Comparison of ENCODE assay signal across 1 cellular context in genomic region chr21:38805282-38806152, GRCh38.
A peak's percentile ranks its signal among the peaks of the same experiment; 100 is the strongest.
TF ChIP-seq lines count a peak whose summit lies in the region.

ETS2 (plus strand) TSS chr21:38805929; CDS start chr21:38810035, 4,106 bp downstream.

TF ChIP-seq in HEK293, 187 proteins besides CTCF, POLR2A, EP300 and RAD21 (continued from another document and continues in another):
- TF ChIP-seq ZNF692 (tag by site-specific recombination; IDR thresholded peaks at IDR 0.05) (peak; percentile 91), ZBTB44 (tag by site-specific recombination; IDR thresholded peaks at IDR 0.05) (no peak), ZNF394 (tag by site-specific recombination; IDR thresholded peaks at IDR 0.05; ENCODE audit: borderline replicate concordance) (peak; percentile 99), ZNF138 (tag by site-specific recombination; IDR thresholded peaks at IDR 0.05; ENCODE audit: borderline replicate concordance) (no peak), ZNF626 (tag by site-specific recombination; IDR thresholded peaks at IDR 0.05) (no peak), ZNF133 (tag by site-specific recombination; IDR thresholded peaks at IDR 0.05) (no peak), ZFP37 (tag by site-specific recombination; IDR thresholded peaks at IDR 0.05) (peak; percentile 85; the same call in 1 of the 2 replicates), ZNF830 (tag by site-specific recombination; IDR thresholded peaks at IDR 0.05; ENCODE audit: low read depth) (no peak), SP3 (tag by site-specific recombination; IDR thresholded peaks at IDR 0.05) (peak; percentile 99), TRIM28 (IDR thresholded peaks at IDR 0.05; ENCODE audit: borderline replicate concordance, low read length) (no peak), ZNF157 (tag by site-specific recombination; IDR thresholded peaks at IDR 0.05) (no peak), ZNF175 (tag by site-specific recombination; IDR thresholded peaks at IDR 0.05) (no peak), ZNF571 (tag by site-specific recombination; IDR thresholded peaks at IDR 0.05) (no peak), ZFP3 (tag by site-specific recombination; IDR thresholded peaks at IDR 0.05; ENCODE audit: low read depth) (no peak), ZNF433 (tag by site-specific recombination; IDR thresholded peaks at IDR 0.05; ENCODE audit: low read depth) (no peak), ZNF26 (tag by site-specific recombination; IDR thresholded peaks at IDR 0.05) (no peak), ZNF24 (tag by site-specific recombination; IDR thresholded peaks at IDR 0.05) (0 out of 2 replicates have a peak, but pooled peaks have one; percentile 35), ZNF596 (tag by site-specific recombination; IDR thresholded peaks at IDR 0.05) (peak; percentile 86), GLI2 (tag by site-specific recombination; IDR thresholded peaks at IDR 0.05; ENCODE audit: borderline replicate concordance, low read depth) (no peak), ZNF248 (tag by site-specific recombination; IDR thresholded peaks at IDR 0.05) (no peak), PRDM10 (tag by site-specific recombination; IDR thresholded peaks at IDR 0.05) (peak; percentile 91), ZBTB26 (tag by site-specific recombination; optimal IDR thresholded peaks at IDR 0.05) (peak; percentile 89), SALL2 (tag by site-specific recombination; IDR thresholded peaks at IDR 0.05; ENCODE audit: borderline replicate concordance) (no peak), AEBP2 (tag by site-specific recombination; IDR thresholded peaks at IDR 0.05; ENCODE audit: borderline replicate concordance) (no peak), ZNF214 (tag by site-specific recombination; IDR thresholded peaks at IDR 0.05; ENCODE audit: borderline replicate concordance) (no peak), ZNF391 (tag by site-specific recombination; IDR thresholded peaks at IDR 0.05; ENCODE audit: borderline replicate concordance, low read depth) (peak; percentile 84), ZNF221 (tag by site-specific recombination; IDR thresholded peaks at IDR 0.05; ENCODE audit: borderline replicate concordance) (no peak), PATZ1 (tag by site-specific recombination; IDR thresholded peaks at IDR 0.05) (peak; percentile 100), ZNF341 (tag by site-specific recombination; IDR thresholded peaks at IDR 0.05; ENCODE audit: low read depth) (peak; percentile 88), ZSCAN5A (tag by site-specific recombination; IDR thresholded peaks at IDR 0.05) (peak; percentile 97), ZNF350 (tag by site-specific recombination; IDR thresholded peaks at IDR 0.05) (no peak), ZNF610 (tag by site-specific recombination; IDR thresholded peaks at IDR 0.05; ENCODE audit: borderline replicate concordance) (peak; percentile 91; the same call in 1 of the 2 replicates), ZSCAN16 (tag by site-specific recombination; IDR thresholded peaks at IDR 0.05) (peak; percentile 66; the same call in 1 of the 2 replicates), ZNF398 (tag by site-specific recombination; IDR thresholded peaks at IDR 0.05) (peak; percentile 100), ZNF704 (tag by site-specific recombination; IDR thresholded peaks at IDR 0.05) (no peak), ZBTB49 (tag by site-specific recombination; IDR thresholded peaks at IDR 0.05; ENCODE audit: low read depth) (no peak), ZIC2 (tag by site-specific recombination; IDR thresholded peaks at IDR 0.05) (peak; percentile 93), ZNF426 (tag by site-specific recombination; IDR thresholded peaks at IDR 0.05) (no peak), ZNF112 (tag by site-specific recombination; IDR thresholded peaks at IDR 0.05) (no peak)
